In the genomic region with DNA sequence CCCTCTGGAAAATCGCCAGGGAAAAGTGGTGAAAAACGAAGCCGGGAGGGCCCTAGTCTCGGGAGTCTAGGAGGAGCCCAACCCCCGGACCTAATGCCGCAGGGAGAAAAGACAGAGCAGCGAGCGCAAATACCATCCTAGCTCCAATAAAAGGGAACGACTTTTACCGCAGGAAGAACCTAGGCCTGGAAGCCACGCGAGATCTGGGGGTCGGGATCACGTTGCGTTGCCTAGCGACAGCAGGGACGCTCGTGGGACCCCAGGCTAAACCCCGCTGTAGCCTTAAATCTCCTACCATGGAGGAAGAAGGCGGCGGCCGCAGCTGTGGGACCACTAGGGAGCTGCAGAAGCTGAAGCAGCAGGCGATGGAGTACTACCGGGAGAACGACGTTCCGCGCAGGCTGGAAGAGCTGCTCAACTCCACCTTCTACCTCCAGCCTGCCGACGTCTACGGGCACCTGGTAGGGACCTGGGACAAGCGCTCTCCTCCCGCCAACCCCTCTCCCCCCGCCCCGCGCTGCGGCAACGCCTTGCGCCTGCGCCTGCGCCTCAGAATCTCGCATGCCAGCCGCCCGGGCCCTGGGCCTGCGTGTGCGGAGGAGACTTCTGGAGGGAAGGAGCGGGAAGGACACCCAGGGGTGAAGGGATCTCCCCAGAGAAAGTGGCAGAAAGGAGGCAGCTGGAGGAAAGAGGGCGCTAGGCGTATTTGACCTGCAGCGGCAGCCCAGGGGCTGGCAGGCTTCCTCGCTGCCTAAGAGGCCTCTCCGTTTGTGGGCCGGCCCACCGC, we compare ENCODE assay signal across 8 cellular contexts. TPM values are rescaled to one million over a fixed set of nuclear protein-coding genes. Genes with fewer than 3 reads are reported as not detected.
A peak's percentile ranks its signal among the peaks of the same experiment; 100 is the strongest.
DNase-seq lines count a peak whose midpoint lies in the region; ATAC-seq and TF ChIP-seq lines count a peak whose summit lies in the region.

A gene with protein sequence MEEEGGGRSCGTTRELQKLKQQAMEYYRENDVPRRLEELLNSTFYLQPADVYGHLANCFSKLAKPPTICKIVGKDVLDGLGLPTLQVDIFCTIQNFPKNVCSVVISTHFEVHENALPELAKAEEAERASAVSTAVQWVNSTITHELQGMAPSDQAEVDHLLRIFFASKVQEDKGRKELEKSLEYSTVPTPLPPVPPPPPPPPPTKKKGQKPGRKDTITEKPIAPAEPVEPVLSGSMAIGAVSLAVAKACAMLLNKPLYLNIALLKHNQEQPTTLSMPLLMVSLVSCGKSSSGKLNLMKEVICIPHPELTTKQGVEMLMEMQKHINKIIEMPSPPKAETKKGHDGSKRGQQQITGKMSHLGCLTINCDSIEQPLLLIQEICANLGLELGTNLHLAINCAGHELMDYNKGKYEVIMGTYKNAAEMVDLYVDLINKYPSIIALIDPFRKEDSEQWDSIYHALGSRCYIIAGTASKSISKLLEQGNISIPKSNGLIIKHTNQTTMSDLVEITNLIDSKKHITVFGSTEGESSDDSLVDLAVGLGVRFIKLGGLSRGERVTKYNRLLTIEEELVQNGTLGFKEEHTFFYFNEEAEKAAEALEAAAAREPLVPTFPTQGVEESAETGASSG (plus strand): TSS at position 229 of the 787 bp plus-strand sequence. CDS start 68 bp downstream, at position 297.

- H3K27ac ChIP-seq in HUES64 (ENCODE audit: low read depth, low read length) (peak within 1 kb of the TSS; percentile 81), colonic mucosa (peak within 1 kb of the TSS; percentile 28)

- 2% methylated on average over 54 of the region's 54 CpGs for WGBS in HUES64

- peak; percentile 61 for ATAC-seq in GM21526 (IDR thresholded peaks at IDR 0.05; ENCODE audit: low FRiP score, unreplicated experiment)

- H3K9me3 ChIP-seq in ES-I3 (ENCODE audit: control insufficient read depth, insufficient read depth, low read length) (no peaks in the 10 kb centered on the region), HUES64 (ENCODE audit: insufficient read depth, low read depth, low read length) (no peaks in the 10 kb centered on the region), colonic mucosa (no peaks in the 10 kb centered on the region)

- no peaks in the 10 kb centered on the region; the same call in 1 of the 2 replicates for H3K27me3 ChIP-seq in HUES64 (ENCODE audit: insufficient read depth, low read length)
- H3K27me3 ChIP-seq in colonic mucosa = no peaks in the 10 kb centered on the region

- peaks cover 17% of the 10 kb centered on the region for H3K4me1 ChIP-seq in ES-I3 (ENCODE audit: insufficient read depth, low read length)
- peaks cover 25% of the 10 kb centered on the region for H3K4me1 ChIP-seq in HUES64 (ENCODE audit: insufficient read depth, low read length)
- H3K4me1 ChIP-seq in colonic mucosa = no peaks in the 10 kb centered on the region

- intact Hi-C loops in colonic mucosa (cut with DNase I) = no loop called here

- peak within 1 kb of the TSS; percentile 84 for H3K4me3 ChIP-seq in HUES64 (ENCODE audit: low read length)
- peak within 1 kb of the TSS; percentile 66 for H3K4me3 ChIP-seq in colonic mucosa

- DNase-seq in SHP77 treated with DMSO at 0.1 percent for 48 hours (lab: John Stamatoyannopoulos, UW) (peak; percentile 96), colonic mucosa (peak; percentile 80), kidney tubule cell (ENCODE audit: low spot score) (peak; percentile 87), mesenteric fat pad (ENCODE audit: low spot score) (no peak)
- peak; percentile 13 to 19 for DNase-seq in stimulated activated CD4-positive, alpha-beta T cell treated with anti-CD3 and anti-CD28 coated beads, Interleukin-15, amount 100 ng/mL, for 48 hours (ENCODE audit: low read depth in 2 of 2)

- H3K36me3 ChIP-seq in ES-I3 (ENCODE audit: insufficient read depth, low read length) = no peaks in the 10 kb centered on the region
- no peaks in the 10 kb centered on the region for H3K36me3 ChIP-seq in HUES64 (ENCODE audit: insufficient read depth, low read length)
- no peaks in the 10 kb centered on the region for H3K36me3 ChIP-seq in colonic mucosa

- TF ChIP-seq CTCF in colonic mucosa (IDR thresholded peaks at IDR 0.05) = no peak

- H3K9ac ChIP-seq in ES-I3 (ENCODE audit: low read depth, low read length) (peak within 1 kb of the TSS; percentile 73), HUES64 (ENCODE audit: low read depth, low read length) (peak within 1 kb of the TSS; percentile 86), colonic mucosa (ENCODE audit: low read depth in 2 of 2, low read length in 2 of 2) (peak within 1 kb of the TSS; percentile 47 to 80)

RNA-seq across cellular contexts. Expression of the gene that starts here (rescaled TPM):
- 1.1 TPM for polyA plus RNA-seq in HUES64 (2013, experiment 1 of 2)
- polyA plus RNA-seq in HUES64 (2013, experiment 2 of 2) = 0.63 TPM
- total RNA-seq in colonic mucosa (not detected), mesenteric fat pad (0.45 TPM)

Comparison
In these comparisons a context has a peak if more than half of its experiments do, and no peak if none do; other contexts are left out.
1. Peak in DNase-seq, H3K4me3 ChIP-seq, H3K27ac ChIP-seq and H3K9ac ChIP-seq in colonic mucosa; RNA of the gene not detected or under 1 TPM.